ENCODE assay signal across 19 cellular contexts in genomic region chr2:28527196-28527595, GRCh38. TPM values are rescaled to one million over a fixed set of nuclear protein-coding genes. Genes with fewer than 3 reads are reported as not detected.
DNase-seq lines count a peak whose midpoint lies in the region; ATAC-seq, FAIRE-seq and TF ChIP-seq lines count a peak whose summit lies in the region.
"Had no signal": no experiment of that assay in that cellular context is flagged by ENCODE, and none has a peak within 500 bp of the region (broad histone marks: within the 10 kb centered on the region; RNA-seq: fewer than 3 reads in every experiment).

No MANE protein-coding gene starts in this region.

- peaks cover 9% of the 10 kb centered on the region; the same call in 1 of the 2 replicates for H4K20me1 ChIP-seq in K562 (replicated peaks; ENCODE audit: control insufficient read depth, insufficient read depth, low read length)
- H4K20me1 ChIP-seq: BLaER1 had no signal

- no peak for FAIRE-seq in K562 (lab: Jason Lieb, UNC)
- FAIRE-seq: GM19239 had no signal

- no peak overlapping the region for H3K4me2 ChIP-seq in K562 (ENCODE audit: insufficient read depth, low read length)
- H3K4me2 ChIP-seq: BLaER1 had no signal

- H3K9me1 ChIP-seq in K562 (ENCODE audit: control insufficient read depth, insufficient read depth, low read length): no peaks in the 10 kb centered on the region

- H3K27ac ChIP-seq in K562 (ENCODE audit: extremely low read depth, low read depth, low read length) (no peak overlapping the region), right cardiac atrium (ENCODE audit: low read length) (peak overlapping the region; percentile 2), gastrocnemius medialis (peak overlapping the region; percentile 86 to 95 (median 92)), lower lobe of right lung (no peak overlapping the region)
- H3K27ac ChIP-seq: BLaER1 had no signal

- TF ChIP-seq RAD21 in K562 (CRISPR knock-in tag; conservative IDR thresholded peaks at IDR 0.05 in 1 of 2, IDR thresholded peaks at IDR 0.05 in 1 of 2): no peak

- no TSS peak for BruUV-seq in K562 (replicated peaks; lab: Mats Ljungman, UMichigan)

- TF ChIP-seq EP300 in K562 (IDR thresholded peaks at IDR 0.05; ENCODE audit: low read length): no peak

- CTCF ChIA-PET in K562 (lab: Yijun Ruan, JAX; ENCODE audit: low intra/inter-chr PET ratio): interaction anchor here (0.6 kb wide), 1 partner anchor 299 kb away, joined by 3 read pairs; no protein-coding TSS in a partner anchor

- H3K9ac ChIP-seq in K562 (ENCODE audit: insufficient read depth in 1 of 2, low read depth in 2 of 2, low read length in 2 of 2): no peak overlapping the region; a peak in 1 of 4 replicates
- H3K9ac ChIP-seq: BLaER1 had no signal

- H3K79me2 ChIP-seq in K562 (ENCODE audit: control insufficient read depth, insufficient read depth, low read length): no peaks in the 10 kb centered on the region

- H3K27me3 ChIP-seq in K562 (ENCODE audit: control insufficient read depth in 2 of 2, insufficient read depth in 2 of 2, low read length in 2 of 2) (peaks cover 16 to 62% of the 10 kb centered on the region in 2 experiments), right cardiac atrium (ENCODE audit: control insufficient read depth, insufficient read depth) (no peaks in the 10 kb centered on the region), gastrocnemius medialis (no peaks in the 10 kb centered on the region), lower lobe of right lung (ENCODE audit: low read depth) (peaks cover 10% of the 10 kb centered on the region)
- H3K27me3 ChIP-seq: BLaER1 had no signal

- peak; percentile 44 for DNase-seq in activated CD8-positive, alpha-beta memory T cell treated with anti-CD3 and anti-CD28 coated beads for 24 hours
- no peak for DNase-seq in activated CD8-positive, alpha-beta memory T cell treated with anti-CD3 and anti-CD28 coated beads, Interleukin-2, amount 50 U/mL, for 48 hours
- DNase-seq in K562 (ENCODE audit: extremely low read depth in 1 of 4, low spot score in 3 of 4): no peak
- no peak for DNase-seq in right cardiac atrium
- DNase-seq in gastrocnemius medialis: no peak
- no peak for DNase-seq in lower lobe of right lung
- DNase-seq in stimulated activated naive CD8-positive, alpha-beta T cell treated with anti-CD3 and anti-CD28 coated beads, Interleukin-15, Interleukin-2, amounts not matched to agents 100 U/mL and 50 U/mL, for 24 hours: no peak
- DNase-seq in NK-92 (lab: John Stamatoyannopoulos, UW; ENCODE audit: unreplicated experiment): no peak
- DNase-seq: 8988T; CD8-positive, alpha-beta T cell; DMS79; HCEC 1CT; KBM-7; NCI-H1436 treated with DMSO at 0.1 percent for 48 hours; NCI-H2081; NCI-H510A; NCI-H774 had no signal

- intact Hi-C loops in K562 (cut with micrococcal nuclease): no loop called here
- intact Hi-C loops in right cardiac atrium (cut with DNase I): no loop called here
- intact Hi-C loops in gastrocnemius medialis (cut with DNase I; ENCODE audit: low total_unique reads): no loop called here
- intact Hi-C loops in lower lobe of right lung (cut with DNase I): no loop called here

- no peaks in the 10 kb centered on the region for H3K9me3 ChIP-seq in K562 (replicated peaks; ENCODE audit: control insufficient read depth, insufficient read depth, low read depth, low read length)
- no peaks in the 10 kb centered on the region for H3K9me3 ChIP-seq in right cardiac atrium (ENCODE audit: control insufficient read depth, low read length)
- H3K9me3 ChIP-seq in gastrocnemius medialis: no peaks in the 10 kb centered on the region
- H3K9me3 ChIP-seq in lower lobe of right lung: no peaks in the 10 kb centered on the region
- H3K9me3 ChIP-seq: BLaER1 had no signal

- TF ChIP-seq POLR2A in K562 (conservative IDR thresholded peaks at IDR 0.05) (no peak), gastrocnemius medialis (IDR thresholded peaks at IDR 0.05) (no peak)

- 0% methylated on average over 4 of the region's 4 CpGs for WGBS in K562 (ENCODE audit: insufficient coverage, low coverage, missing lambda C conversion rate)
- 77% methylated on average over 4 of the region's 4 CpGs for WGBS in right cardiac atrium

- H2AFZ ChIP-seq in K562 (ENCODE audit: low read depth, low read length): no peak overlapping the region

- POLR2A ChIA-PET in K562 (lab: Yijun Ruan, JAX): interaction anchor here (0.8 to 1.9 kb wide), 3 partner anchors 12 to 16 kb away, joined by 3 to 5 read pairs (median 4); no protein-coding TSS in a partner anchor

- no peaks in the 10 kb centered on the region; a peak in 3 of 5 replicates for H3K4me1 ChIP-seq in K562 (replicated peaks in 1 of 2; ENCODE audit: control insufficient read depth in 2 of 2, insufficient read depth in 2 of 2, low read length in 2 of 2)
- H3K4me1 ChIP-seq in right cardiac atrium (ENCODE audit: control insufficient read depth, insufficient read depth, low read length): no peaks in the 10 kb centered on the region
- peaks cover 17 to 19% of the 10 kb centered on the region in 2 donors for H3K4me1 ChIP-seq in gastrocnemius medialis
- no peaks in the 10 kb centered on the region for H3K4me1 ChIP-seq in lower lobe of right lung
- H3K4me1 ChIP-seq: BLaER1 had no signal

- ATAC-seq in K562: peak; percentile 54; the same call in 2 of the 3 replicates
- ATAC-seq in right cardiac atrium: peak; percentile 29 to 40
- peak; percentile 11 to 21 for ATAC-seq in gastrocnemius medialis
- no peak for ATAC-seq in lower lobe of right lung
- no peak for ATAC-seq in stimulated activated naive CD8-positive, alpha-beta T cell treated with anti-CD3 and anti-CD28 coated beads, Interleukin-15, Interleukin-2, amounts not matched to agents 100 U/mL and 50 U/mL, for 24 hours
- ATAC-seq: CD8-positive, alpha-beta T cell had no signal

- TF ChIP-seq CTCF in K562 (IDR thresholded peaks at IDR 0.05 in 2 of 3, conservative IDR thresholded peaks at IDR 0.05 in 1 of 3; ENCODE audit: insufficient read depth in 2 of 3, low read depth in 1 of 3, low read length in 3 of 3): peak in 1 of 3 experiments; percentile 11; a peak in 1 of 6 replicates
- TF ChIP-seq CTCF in gastrocnemius medialis (IDR thresholded peaks at IDR 0.05 in 4 of 5, conservative IDR thresholded peaks at IDR 0.05 in 1 of 5): no peak
- TF ChIP-seq CTCF in lower lobe of right lung (IDR thresholded peaks at IDR 0.05): no peak

- H3K36me3 ChIP-seq in K562 (ENCODE audit: control insufficient read depth, insufficient read depth, low read length): no peaks in the 10 kb centered on the region
- no peaks in the 10 kb centered on the region for H3K36me3 ChIP-seq in gastrocnemius medialis
- H3K36me3 ChIP-seq in lower lobe of right lung: no peaks in the 10 kb centered on the region
- H3K36me3 ChIP-seq: BLaER1 had no signal

- in situ Hi-C loops in K562 (cut with MboI): no loop called here
- in situ Hi-C loops in gastrocnemius medialis (cut with MboI; ENCODE audit: low sequenced_read_pairs in 4 of 4): no loop called here

- H3K4me3 ChIP-seq in K562: no peak overlapping the region
- H3K4me3 ChIP-seq in right cardiac atrium (ENCODE audit: low read length): no peak overlapping the region
- H3K4me3 ChIP-seq in gastrocnemius medialis: no peak overlapping the region
- no peak overlapping the region for H3K4me3 ChIP-seq in lower lobe of right lung
- H3K4me3 ChIP-seq: BLaER1 had no signal

TF ChIP-seq in K562, 482 proteins besides CTCF, POLR2A, EP300 and RAD21 (continues in another document):
- TF ChIP-seq ZNF224 (CRISPR knock-in tag; IDR thresholded peaks at IDR 0.05): no peak
- no peak for TF ChIP-seq SFPQ (IDR thresholded peaks at IDR 0.05; ENCODE audit: low read depth, low read length)
- TF ChIP-seq ZNF75A (CRISPR knock-in tag; IDR thresholded peaks at IDR 0.05): no peak
- TF ChIP-seq MAFF (IDR thresholded peaks at IDR 0.05; ENCODE audit: low read length): no peak

RNA-seq across cellular contexts. Expression of gene PLB1, which starts 31.3 kb away (rescaled TPM):
- 0.37 and 0.48 TPM in 2 replicates for total RNA-seq in K562 (2011; cell fraction: chromatin; rRNA removed; ENCODE audit: low replicate concordance)
- 0.33 TPM in 1 of 2 replicates, not detected in the other for total RNA-seq in K562 (2011; cell fraction: nucleolus; rRNA removed)
- total RNA-seq in K562 (2011; cell fraction: nucleoplasm; rRNA removed): 0.07 and 0.38 TPM in 2 replicates
- total RNA-seq in K562 (2014; rRNA removed) (0.09 TPM in 1 of 2 replicates, not detected in the other), K562 (2014; rRNA removed; fragmentation: Illumina TruSeq; extraction: Trizol) (not detected in 2 replicates), K562 (2015; rRNA removed; fragmentation: Illumina TruSeq; extraction: Trizol) (0.04 and 0.19 TPM in 2 replicates), K562 (2021) (0.07 TPM in 1 of 2 replicates, not detected in the other), right cardiac atrium (1 to 10 TPM; 2.1 to 2.7 (median 2.3) TPM), gastrocnemius medialis (1 to 10 TPM; 1.2 to 4.3 (median 2.8) TPM), lower lobe of right lung (5.5 TPM)
- polyA plus RNA-seq in K562 (2011; rRNA removed) (0.08 and 0.24 TPM in 2 replicates), K562 (2014; fragmentation: Illumina TruSeq; extraction: Trizol) (0.03 and 0.11 TPM in 2 replicates), K562 (2014; fragmentation: Nextera tagmentation; extraction: Ambion mirVana) (under 1 TPM in 1 of 2 experiments, not detected in 1; 0.01 TPM), K562 (2014; rRNA removed) (0.07 and 0.09 TPM in 2 replicates), right cardiac atrium (0.86 TPM)
- polyA plus RNA-seq in K562 (2011; cell fraction: cytosol; rRNA removed): 0.04 and 0.06 TPM in 2 replicates
- 0.28 and 0.35 TPM in 2 replicates for polyA plus RNA-seq in K562 (2011; cell fraction: nucleus; rRNA removed)
- polyA plus RNA-seq in K562 (2012): 0.16 and 0.39 TPM in 2 replicates
- polyA minus RNA-seq in K562 (2011; rRNA and poly(A)+ RNA removed): 0.06 and 0.11 TPM in 2 replicates
- polyA minus RNA-seq in K562 (2011; cell fraction: cytosol; rRNA and poly(A)+ RNA removed): not detected in 2 replicates
- polyA minus RNA-seq in K562 (2011; cell fraction: nucleus; rRNA and poly(A)+ RNA removed): 0.11 and 0.40 TPM in 2 replicates

Comparison
In these comparisons a context has a peak if more than half of its experiments do, and no peak if none do; other contexts are left out.
1. ATAC-seq: peak in K562 (single experiment), right cardiac atrium (2 of 2) and gastrocnemius medialis (2 of 2); none in lower lobe of right lung (0 of 2) and stimulated activated naive CD8-positive, alpha-beta T cell treated with anti-CD3 and anti-CD28 coated beads, Interleukin-15, Interleukin-2, amounts not matched to agents 100 U/mL and 50 U/mL, for 24 hours (single experiment).
2. H3K27ac ChIP-seq: peak in right cardiac atrium (single experiment) and gastrocnemius medialis (4 of 4); none in K562 (single experiment) and lower lobe of right lung (single experiment).